In genomic region chr7:26656735-26657134, GRCh38 we compare ENCODE assay signal across 14 cellular contexts.
"Had no signal": no experiment of that assay in that cellular context is flagged by ENCODE, and none has a peak within 500 bp of the region (broad histone marks: within the 10 kb centered on the region; RNA-seq: fewer than 3 reads in every experiment).

No MANE protein-coding gene starts in this region.

- ATAC-seq: heart right ventricle; mucosa of descending colon; naive thymus-derived CD8-positive, alpha-beta T cell; right cardiac atrium had no signal

- DNase-seq: effector CD8-positive, alpha-beta T cell; foreskin melanocyte; heart right ventricle; kidney glomerular epithelial cell; mucosa of descending colon; naive thymus-derived CD8-positive, alpha-beta T cell; right cardiac atrium; small intestine; stimulated activated CD4-positive, alpha-beta T cell treated with anti-CD3 and anti-CD28 coated beads, Interleukin-12 subunit alpha, Interleukin-12 subunit beta, amount 100 ng/mL, for 4 hours; stimulated activated naive CD4-positive, alpha-beta T cell treated with Interleukin-2 at 50 U/mL for 16 hours had no signal

- H3K27ac ChIP-seq: coronary artery, heart right ventricle had no signal

- H3K36me3 ChIP-seq: heart right ventricle had no signal

- H3K4me3 Mint-ChIP-seq: naive thymus-derived CD8-positive, alpha-beta T cell had no signal

- H3K4me3 ChIP-seq: coronary artery, heart right ventricle, mucosa of descending colon had no signal

- H3K36me3 Mint-ChIP-seq: naive thymus-derived CD8-positive, alpha-beta T cell; type B pancreatic cell had no signal

- H3K9me3 ChIP-seq: heart right ventricle, mucosa of descending colon had no signal

- H3K4me1 Mint-ChIP-seq: naive thymus-derived CD8-positive, alpha-beta T cell had no signal

- FAIRE-seq: islet of Langerhans, small intestine, urothelium cell line had no signal

- H3K9me3 Mint-ChIP-seq: naive thymus-derived CD8-positive, alpha-beta T cell; type B pancreatic cell had no signal

- H3K27ac Mint-ChIP-seq: naive thymus-derived CD8-positive, alpha-beta T cell; type B pancreatic cell had no signal
